ENCODE assay signal across 4 cellular contexts in genomic region chr6:168281314-168281713, GRCh38. TPM values are rescaled to one million over a fixed set of nuclear protein-coding genes. Genes with fewer than 3 reads are reported as not detected.
"Had no signal": no experiment of that assay in that cellular context is flagged by ENCODE, and none has a peak within 500 bp of the region (broad histone marks: within the 10 kb centered on the region; RNA-seq: fewer than 3 reads in every experiment).

No MANE protein-coding gene starts in this region.

RNA-seq across cellular contexts. Expression of gene DACT2, which starts 38.3 kb away (rescaled TPM):
- total RNA-seq: M059J, PC-3, SJSA1 had no signal
- polyA plus RNA-seq: SK-N-SH had no signal
